9 cellular contexts compared by ENCODE assay signal in genomic region chr11:19953909-19954308, GRCh38.
DNase-seq lines count a peak whose midpoint lies in the region; ATAC-seq and TF ChIP-seq lines count a peak whose summit lies in the region.
"Had no signal": no experiment of that assay in that cellular context is flagged by ENCODE, and none has a peak within 500 bp of the region (broad histone marks: within the 10 kb centered on the region; RNA-seq: fewer than 3 reads in every experiment).

No MANE protein-coding gene starts in this region.

- DNase-seq in NCI-H774 (lab: John Stamatoyannopoulos, UW) (peak; percentile 16), epithelial cell of proximal tubule (ENCODE audit: low read depth) (peak; percentile 66)
- no peak for DNase-seq in activated CD4-positive, alpha-beta memory T cell treated with anti-CD3 and anti-CD28 coated beads, Interleukin-2, amount 10 ng/mL, durations not matched to agents 7 days and 5 days
- DNase-seq in activated CD4-positive, alpha-beta T cell treated with anti-CD3 and anti-CD28 coated beads, Interleukin-2, amount 10 ng/mL, durations not matched to agents 24 days and 14 days: no peak
- no peak for DNase-seq in naive thymus-derived CD4-positive, alpha-beta T cell
- DNase-seq in activated T-helper 1 cell treated with anti-CD3 and anti-CD28 coated beads, Interleukin-12 subunit alpha, Interleukin-12 subunit beta, Interleukin-2, Interleukin-4 antibody, amounts not matched to agents 30 ng/mL and 10 ng/mL and 1 ng/mL, durations not matched to agents 14 hours and 24 hours and 36 hours (ENCODE audit: low spot score): no peak

- intact Hi-C loops in activated CD4-positive, alpha-beta T cell treated with anti-CD3 and anti-CD28 coated beads, Interleukin-2, amount 10 ng/mL, durations not matched to agents 24 days and 14 days (cut with micrococcal nuclease): loop anchor here (5.0 to 10.0 kb wide), 2 partner anchors 178 to 401 kb away; no protein-coding TSS in a partner anchor
- intact Hi-C loops in naive thymus-derived CD4-positive, alpha-beta T cell (cut with micrococcal nuclease): loop anchor here in 1 of 2 donors (5.0 kb wide), 1 partner anchor 398 kb away; no protein-coding TSS in a partner anchor
- intact Hi-C loops in activated T-helper 1 cell treated with anti-CD3 and anti-CD28 coated beads, Interleukin-12 subunit alpha, Interleukin-12 subunit beta, Interleukin-2, Interleukin-4 antibody, amounts not matched to agents 30 ng/mL and 10 ng/mL and 1 ng/mL, durations not matched to agents 14 hours and 24 hours and 36 hours (cut with micrococcal nuclease): no loop called here

- peaks cover 0 to 9% of the 10 kb centered on the region in 2 experiments; a peak in 1 of 3 replicates for H3K36me3 ChIP-seq in HEK293 (ENCODE audit: control insufficient read depth in 2 of 2, insufficient read depth in 1 of 2, low read length in 2 of 2)
- H3K36me3 ChIP-seq in naive thymus-derived CD4-positive, alpha-beta T cell (ENCODE audit: control insufficient read depth in 2 of 3, insufficient read depth in 3 of 3, low read length in 3 of 3): no peaks in the 10 kb centered on the region

- POLR2A ChIA-PET in HEK293 (lab: Yijun Ruan, JAX): no interaction called here
- POLR2A ChIA-PET in activated CD4-positive, alpha-beta memory T cell treated with anti-CD3 and anti-CD28 coated beads, Interleukin-2, amount 10 ng/mL, durations not matched to agents 7 days and 5 days (lab: Charles Lee): no interaction called here
- POLR2A ChIA-PET in naive thymus-derived CD4-positive, alpha-beta T cell (lab: Charles Lee): no interaction called here

- TF ChIP-seq CTCF in HEK293 (tag by site-specific recombination; IDR thresholded peaks at IDR 0.05) (peak; percentile 27; the same call in 1 of the 2 replicates), epithelial cell of proximal tubule (conservative IDR thresholded peaks at IDR 0.05; ENCODE audit: low read depth, low read length) (peak; percentile 70), nephron (IDR thresholded peaks at IDR 0.05; ENCODE audit: unreplicated experiment in 3 of 3) (peak; percentile 38 to 45 (median 39))

- H3K27ac Mint-ChIP-seq in nephron: peak overlapping the region in 2 of 3 experiments; percentile 73 to 87
- no peak overlapping the region for H3K27ac Mint-ChIP-seq in activated CD4-positive, alpha-beta memory T cell treated with anti-CD3 and anti-CD28 coated beads, Interleukin-2, amount 10 ng/mL, durations not matched to agents 7 days and 5 days
- H3K27ac Mint-ChIP-seq in activated CD4-positive, alpha-beta T cell treated with anti-CD3 and anti-CD28 coated beads, Interleukin-2, amount 10 ng/mL, durations not matched to agents 24 days and 14 days: no peak overlapping the region
- H3K27ac Mint-ChIP-seq in naive thymus-derived CD4-positive, alpha-beta T cell: no peak overlapping the region
- no peak overlapping the region for H3K27ac Mint-ChIP-seq in activated T-helper 1 cell treated with anti-CD3 and anti-CD28 coated beads, Interleukin-12 subunit alpha, Interleukin-12 subunit beta, Interleukin-2, Interleukin-4 antibody, amounts not matched to agents 30 ng/mL and 10 ng/mL and 1 ng/mL, durations not matched to agents 14 hours and 24 hours and 36 hours

- no peaks in the 10 kb centered on the region for H3K9me3 ChIP-seq in HEK293 (ENCODE audit: control insufficient read depth, insufficient read depth, low read depth, low read length)
- no peaks in the 10 kb centered on the region for H3K9me3 ChIP-seq in naive thymus-derived CD4-positive, alpha-beta T cell (ENCODE audit: control insufficient read depth in 2 of 3, low read length in 3 of 3)
- H3K9me3 ChIP-seq: neutrophil had no signal

- no peak overlapping the region for H3K4me3 ChIP-seq in HEK293 (ENCODE audit: low read depth, low read length)
- no peak overlapping the region for H3K4me3 ChIP-seq in epithelial cell of proximal tubule (ENCODE audit: low read depth, low read length)
- no peak overlapping the region for H3K4me3 ChIP-seq in naive thymus-derived CD4-positive, alpha-beta T cell (ENCODE audit: low read length)

- H3K9me3 Mint-ChIP-seq in nephron: no peaks in the 10 kb centered on the region
- no peaks in the 10 kb centered on the region for H3K9me3 Mint-ChIP-seq in activated CD4-positive, alpha-beta memory T cell treated with anti-CD3 and anti-CD28 coated beads, Interleukin-2, amount 10 ng/mL, durations not matched to agents 7 days and 5 days
- H3K9me3 Mint-ChIP-seq in activated CD4-positive, alpha-beta T cell treated with anti-CD3 and anti-CD28 coated beads, Interleukin-2, amount 10 ng/mL, durations not matched to agents 24 days and 14 days: no peaks in the 10 kb centered on the region
- peaks cover 0 to 2% (median 0%) of the 10 kb centered on the region in 11 donors for H3K9me3 Mint-ChIP-seq in naive thymus-derived CD4-positive, alpha-beta T cell
- no peaks in the 10 kb centered on the region for H3K9me3 Mint-ChIP-seq in activated T-helper 1 cell treated with anti-CD3 and anti-CD28 coated beads, Interleukin-12 subunit alpha, Interleukin-12 subunit beta, Interleukin-2, Interleukin-4 antibody, amounts not matched to agents 30 ng/mL and 10 ng/mL and 1 ng/mL, durations not matched to agents 14 hours and 24 hours and 36 hours

- peaks cover 8% of the 10 kb centered on the region for H3K27me3 Mint-ChIP-seq in nephron (ENCODE audit: low read depth)
- H3K27me3 Mint-ChIP-seq in activated CD4-positive, alpha-beta memory T cell treated with anti-CD3 and anti-CD28 coated beads, Interleukin-2, amount 10 ng/mL, durations not matched to agents 7 days and 5 days: peaks cover 20% of the 10 kb centered on the region
- peaks cover 22% of the 10 kb centered on the region for H3K27me3 Mint-ChIP-seq in activated CD4-positive, alpha-beta T cell treated with anti-CD3 and anti-CD28 coated beads, Interleukin-2, amount 10 ng/mL, durations not matched to agents 24 days and 14 days
- peaks cover 11 to 38% (median 24%) of the 10 kb centered on the region in 5 donors for H3K27me3 Mint-ChIP-seq in naive thymus-derived CD4-positive, alpha-beta T cell
- peaks cover 17% of the 10 kb centered on the region for H3K27me3 Mint-ChIP-seq in activated T-helper 1 cell treated with anti-CD3 and anti-CD28 coated beads, Interleukin-12 subunit alpha, Interleukin-12 subunit beta, Interleukin-2, Interleukin-4 antibody, amounts not matched to agents 30 ng/mL and 10 ng/mL and 1 ng/mL, durations not matched to agents 14 hours and 24 hours and 36 hours (ENCODE audit: insufficient read depth)

- no peaks in the 10 kb centered on the region for H3K27me3 ChIP-seq in naive thymus-derived CD4-positive, alpha-beta T cell (ENCODE audit: control insufficient read depth in 2 of 2, insufficient read depth in 2 of 2, low read length in 2 of 2)

- CTCF ChIA-PET in HEK293 (lab: Yijun Ruan, JAX): interaction anchor here (0.6 to 5.2 kb wide), 13 partner anchors 8 to 876 kb away, joined by 3 to 68 read pairs (median 5); no protein-coding TSS in a partner anchor
- CTCF ChIA-PET in activated CD4-positive, alpha-beta memory T cell treated with anti-CD3 and anti-CD28 coated beads, Interleukin-2, amount 10 ng/mL, durations not matched to agents 7 days and 5 days (lab: Charles Lee): interaction anchor here (0.9 to 3.7 kb wide), 4 partner anchors 10 to 179 kb away, joined by 4 to 21 read pairs (median 17); no protein-coding TSS in a partner anchor
- CTCF ChIA-PET in naive thymus-derived CD4-positive, alpha-beta T cell (lab: Charles Lee): no interaction called here

- no peak overlapping the region for H3K4me3 Mint-ChIP-seq in nephron
- H3K4me3 Mint-ChIP-seq in activated CD4-positive, alpha-beta memory T cell treated with anti-CD3 and anti-CD28 coated beads, Interleukin-2, amount 10 ng/mL, durations not matched to agents 7 days and 5 days: no peak overlapping the region
- no peak overlapping the region for H3K4me3 Mint-ChIP-seq in activated CD4-positive, alpha-beta T cell treated with anti-CD3 and anti-CD28 coated beads, Interleukin-2, amount 10 ng/mL, durations not matched to agents 24 days and 14 days
- H3K4me3 Mint-ChIP-seq in naive thymus-derived CD4-positive, alpha-beta T cell: no peak overlapping the region
- H3K4me3 Mint-ChIP-seq in activated T-helper 1 cell treated with anti-CD3 and anti-CD28 coated beads, Interleukin-12 subunit alpha, Interleukin-12 subunit beta, Interleukin-2, Interleukin-4 antibody, amounts not matched to agents 30 ng/mL and 10 ng/mL and 1 ng/mL, durations not matched to agents 14 hours and 24 hours and 36 hours: no peak overlapping the region

- peaks cover 69% of the 10 kb centered on the region for H3K4me1 Mint-ChIP-seq in nephron
- peaks cover 8% of the 10 kb centered on the region for H3K4me1 Mint-ChIP-seq in activated CD4-positive, alpha-beta memory T cell treated with anti-CD3 and anti-CD28 coated beads, Interleukin-2, amount 10 ng/mL, durations not matched to agents 7 days and 5 days
- H3K4me1 Mint-ChIP-seq in activated CD4-positive, alpha-beta T cell treated with anti-CD3 and anti-CD28 coated beads, Interleukin-2, amount 10 ng/mL, durations not matched to agents 24 days and 14 days: peaks cover 6% of the 10 kb centered on the region
- H3K4me1 Mint-ChIP-seq in naive thymus-derived CD4-positive, alpha-beta T cell: peaks cover 0 to 9% (median 6%) of the 10 kb centered on the region in 7 donors
- H3K4me1 Mint-ChIP-seq in activated T-helper 1 cell treated with anti-CD3 and anti-CD28 coated beads, Interleukin-12 subunit alpha, Interleukin-12 subunit beta, Interleukin-2, Interleukin-4 antibody, amounts not matched to agents 30 ng/mL and 10 ng/mL and 1 ng/mL, durations not matched to agents 14 hours and 24 hours and 36 hours (ENCODE audit: low read depth): peaks cover 6% of the 10 kb centered on the region

- peaks cover 12% of the 10 kb centered on the region for H3K4me1 ChIP-seq in HEK293 (ENCODE audit: control insufficient read depth, insufficient read depth, low read length)
- H3K4me1 ChIP-seq in naive thymus-derived CD4-positive, alpha-beta T cell (ENCODE audit: control insufficient read depth in 2 of 2, insufficient read depth in 2 of 2, low read length in 2 of 2): no peaks in the 10 kb centered on the region

- ATAC-seq in naive thymus-derived CD4-positive, alpha-beta T cell: no peak

- H3K27ac ChIP-seq in HEK293 (ENCODE audit: extremely low read depth, low read depth, low read length): peak overlapping the region; percentile 55; the same call in 1 of the 2 replicates
- no peak overlapping the region for H3K27ac ChIP-seq in naive thymus-derived CD4-positive, alpha-beta T cell (ENCODE audit: low read depth, low read length)
- H3K27ac ChIP-seq: neutrophil had no signal

- no peaks in the 10 kb centered on the region for H3K36me3 Mint-ChIP-seq in nephron (ENCODE audit: low read depth)
- H3K36me3 Mint-ChIP-seq in activated CD4-positive, alpha-beta memory T cell treated with anti-CD3 and anti-CD28 coated beads, Interleukin-2, amount 10 ng/mL, durations not matched to agents 7 days and 5 days (ENCODE audit: low read depth): no peaks in the 10 kb centered on the region
- no peaks in the 10 kb centered on the region for H3K36me3 Mint-ChIP-seq in activated CD4-positive, alpha-beta T cell treated with anti-CD3 and anti-CD28 coated beads, Interleukin-2, amount 10 ng/mL, durations not matched to agents 24 days and 14 days (ENCODE audit: low read depth)
- no peaks in the 10 kb centered on the region for H3K36me3 Mint-ChIP-seq in naive thymus-derived CD4-positive, alpha-beta T cell
- no peaks in the 10 kb centered on the region for H3K36me3 Mint-ChIP-seq in activated T-helper 1 cell treated with anti-CD3 and anti-CD28 coated beads, Interleukin-12 subunit alpha, Interleukin-12 subunit beta, Interleukin-2, Interleukin-4 antibody, amounts not matched to agents 30 ng/mL and 10 ng/mL and 1 ng/mL, durations not matched to agents 14 hours and 24 hours and 36 hours (ENCODE audit: low read depth)

Comparison
In these comparisons a context has a peak if more than half of its experiments do, and no peak if none do; other contexts are left out.
1. DNase-seq: peak in NCI-H774 (single experiment) and epithelial cell of proximal tubule (single experiment); none in activated CD4-positive, alpha-beta memory T cell treated with anti-CD3 and anti-CD28 coated beads, Interleukin-2, amount 10 ng/mL, durations not matched to agents 7 days and 5 days (single experiment), activated CD4-positive, alpha-beta T cell treated with anti-CD3 and anti-CD28 coated beads, Interleukin-2, amount 10 ng/mL, durations not matched to agents 24 days and 14 days (single experiment), naive thymus-derived CD4-positive, alpha-beta T cell (0 of 9) and activated T-helper 1 cell treated with anti-CD3 and anti-CD28 coated beads, Interleukin-12 subunit alpha, Interleukin-12 subunit beta, Interleukin-2, Interleukin-4 antibody, amounts not matched to agents 30 ng/mL and 10 ng/mL and 1 ng/mL, durations not matched to agents 14 hours and 24 hours and 36 hours (single experiment).
2. H3K27ac Mint-ChIP-seq: peak in nephron (2 of 3); none in activated CD4-positive, alpha-beta memory T cell treated with anti-CD3 and anti-CD28 coated beads, Interleukin-2, amount 10 ng/mL, durations not matched to agents 7 days and 5 days (single experiment), activated CD4-positive, alpha-beta T cell treated with anti-CD3 and anti-CD28 coated beads, Interleukin-2, amount 10 ng/mL, durations not matched to agents 24 days and 14 days (single experiment), naive thymus-derived CD4-positive, alpha-beta T cell (0 of 9) and activated T-helper 1 cell treated with anti-CD3 and anti-CD28 coated beads, Interleukin-12 subunit alpha, Interleukin-12 subunit beta, Interleukin-2, Interleukin-4 antibody, amounts not matched to agents 30 ng/mL and 10 ng/mL and 1 ng/mL, durations not matched to agents 14 hours and 24 hours and 36 hours (single experiment).
3. Peak in every context shown above with its lines, with median percentiles within 50 percentile points of each other: CTCF ChIP-seq.